Comparison of ENCODE assay signal across 9 cellular contexts in the genomic region with DNA sequence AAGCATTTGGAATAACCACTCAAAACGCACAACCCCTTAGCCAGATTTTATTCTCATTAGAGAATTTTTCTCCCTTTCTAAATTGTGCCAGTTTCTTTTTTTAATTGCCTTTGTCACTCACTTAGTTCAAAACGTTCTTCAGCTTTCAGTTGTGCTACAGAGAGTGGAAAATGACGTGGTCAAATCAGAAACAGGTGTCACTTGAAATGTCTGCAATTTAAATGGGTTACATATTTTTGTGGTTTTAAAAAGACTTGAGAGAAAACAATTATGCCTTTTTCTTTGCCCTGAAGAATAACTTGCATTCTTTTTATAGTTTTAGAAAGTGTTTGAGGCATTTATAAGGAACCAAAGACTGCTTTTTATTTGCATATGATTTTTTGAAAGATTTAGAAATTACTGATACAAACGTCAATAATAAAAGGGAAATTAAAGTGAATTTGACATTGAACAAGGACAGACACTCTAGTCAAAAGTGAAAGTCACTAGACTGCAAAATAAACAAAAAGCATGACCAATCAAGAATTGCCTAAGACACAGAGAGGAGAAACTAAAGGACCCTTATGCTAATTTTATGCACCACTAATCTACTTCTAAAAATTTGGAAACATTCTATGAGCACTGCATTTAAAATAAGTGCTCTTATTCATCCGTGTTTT.
DNase-seq lines count a peak whose midpoint lies in the region; ATAC-seq lines count a peak whose summit lies in the region.
"Had no signal": no experiment of that assay in that cellular context is flagged by ENCODE, and none has a peak within 500 bp of the region (broad histone marks: within the 10 kb centered on the region; RNA-seq: fewer than 3 reads in every experiment).

No MANE protein-coding gene starts in this region.

- peak; percentile 81 for DNase-seq in EH (ENCODE audit: low read depth)
- peak; percentile 88 for DNase-seq in fibroblast of peridontal ligament (ENCODE audit: extremely low read depth)
- no peak for DNase-seq in NCI-H128 (lab: John Stamatoyannopoulos, UW; ENCODE audit: unreplicated experiment)
- DNase-seq in inferior parietal cortex (ENCODE audit: extremely low spot score) = no peak
- no peak for DNase-seq in NCI-H1092 (lab: John Stamatoyannopoulos, UW)
- no peak for DNase-seq in SW480 (ENCODE audit: low spot score)
- DNase-seq: SHP77 treated with DMSO at 0.1 percent for 48 hours had no signal

- ATAC-seq in GM21515 (IDR thresholded peaks at IDR 0.05; ENCODE audit: unreplicated experiment) (peak; percentile 54), HG03460 (IDR thresholded peaks at IDR 0.05; ENCODE audit: unreplicated experiment) (peak; percentile 59)

Comparison
In these comparisons a context has a peak if more than half of its experiments do, and no peak if none do; other contexts are left out.
1. DNase-seq: peak in EH (single experiment) and fibroblast of peridontal ligament (single experiment); none in NCI-H128 (single experiment), inferior parietal cortex (single experiment), NCI-H1092 (single experiment) and SW480 (single experiment).